27 cellular contexts compared by ENCODE assay signal in genomic region chr2:829047-829446, GRCh38.
DNase-seq lines count a peak whose midpoint lies in the region; ATAC-seq, FAIRE-seq and TF ChIP-seq lines count a peak whose summit lies in the region.
"Had no signal": no experiment of that assay in that cellular context is flagged by ENCODE, and none has a peak within 500 bp of the region (broad histone marks: within the 10 kb centered on the region; RNA-seq: fewer than 3 reads in every experiment).

No MANE protein-coding gene starts in this region.

- H3K27me3 ChIP-seq in H9 (ENCODE audit: insufficient read depth, low read length) = no peaks in the 10 kb centered on the region; the same call in 1 of the 2 replicates
- H3K27me3 ChIP-seq: BE2C, BLaER1 had no signal

- no peak overlapping the region for H2BK15ac ChIP-seq in H9 (ENCODE audit: low read depth, low read length)

- H3K9ac ChIP-seq in H9 (ENCODE audit: extremely low read depth, insufficient read length, low read length) = no peak overlapping the region
- H3K9ac ChIP-seq: BLaER1 had no signal

- H3K4ac ChIP-seq in H9 (ENCODE audit: low read depth, low read length) = no peak overlapping the region

- H2BK5ac ChIP-seq in H9 (ENCODE audit: insufficient read length, low read length) = no peak overlapping the region

- WGBS in H9 (ENCODE audit: extremely low coverage, insufficient read length, low lambda C conversion rate) = no CpG with 5 or more reads among the region's 6 CpGs

- H3K14ac ChIP-seq in H9 (ENCODE audit: insufficient read depth, low read length) = no peak overlapping the region

- H4K8ac ChIP-seq in H9 (replicated peaks; ENCODE audit: insufficient read length, low read depth, low read length) = no peak overlapping the region

- H2AFZ ChIP-seq in H9 (ENCODE audit: low read length) = no peak overlapping the region

- H3K9me3 Mint-ChIP-seq in H9 (no peaks in the 10 kb centered on the region), osteocyte (ENCODE audit: unreplicated experiment) (no peaks in the 10 kb centered on the region)
- H3K9me3 Mint-ChIP-seq: CD4-positive, alpha-beta memory T cell; CD8-positive, alpha-beta memory T cell had no signal

- no peak overlapping the region for H3K18ac ChIP-seq in H9 (ENCODE audit: insufficient read length, low read depth, low read length)

- H3K36me3 Mint-ChIP-seq in H9 (ENCODE audit: insufficient read depth in 1 of 3, low read depth in 3 of 3) = no peaks in the 10 kb centered on the region; a peak in 1 of 7 replicates
- no peaks in the 10 kb centered on the region for H3K36me3 Mint-ChIP-seq in osteocyte (ENCODE audit: unreplicated experiment)
- H3K36me3 Mint-ChIP-seq: CD14-positive monocyte; CD4-positive, alpha-beta memory T cell; CD4-positive, CD25-positive, alpha-beta regulatory T cell; CD8-positive, alpha-beta memory T cell had no signal

- no peak overlapping the region for H3K56ac ChIP-seq in H9 (ENCODE audit: insufficient read length, low read depth, low read length)

- H2BK20ac ChIP-seq in H9 (ENCODE audit: low read depth, low read length, poor library complexity, severe bottlenecking) = no peak overlapping the region

- no peaks in the 10 kb centered on the region for H3K23me2 ChIP-seq in H9 (ENCODE audit: insufficient read length, low read depth, low read length, poor library complexity, severe bottlenecking)

- peak; percentile 38 for FAIRE-seq in HTR-8/SVneo (lab: Jason Lieb, UNC)
- FAIRE-seq: A204.1, GM12878, GM12892, GM18507 had no signal

- H3K4me3 Mint-ChIP-seq in H9 = no peak overlapping the region
- H3K4me3 Mint-ChIP-seq in osteocyte (ENCODE audit: unreplicated experiment) = no peak overlapping the region
- H3K4me3 Mint-ChIP-seq: CD4-positive, alpha-beta memory T cell; CD4-positive, CD25-positive, alpha-beta regulatory T cell had no signal

- no peaks in the 10 kb centered on the region for H3K4me1 ChIP-seq in H9 (ENCODE audit: insufficient read depth, low read length)
- H3K4me1 ChIP-seq: BE2C, BLaER1 had no signal

- no peak overlapping the region for H3K27ac Mint-ChIP-seq in H9
- no peak overlapping the region for H3K27ac Mint-ChIP-seq in osteocyte (ENCODE audit: unreplicated experiment)
- H3K27ac Mint-ChIP-seq: CD4-positive, alpha-beta memory T cell; CD4-positive, CD25-positive, alpha-beta regulatory T cell; CD8-positive, alpha-beta memory T cell had no signal

- DNase-seq in H9 (peak; percentile 18), HTR-8/SVneo (ENCODE audit: insufficient read length, low spot score) (no peak), osteocyte (ENCODE audit: extremely low spot score, unreplicated experiment) (peak; percentile 65), activated gamma-delta T cell treated with Interleukin-2 at 50 U/mL for 16 hours (no peak)
- DNase-seq in activated T-cell treated with anti-CD3 and anti-CD28 coated beads, Interleukin-2, amount 50 U/mL, for 48 hours = no peak
- DNase-seq: 8988T; ACHN; BE2C; C1 segment of cervical spinal cord; CD4-positive, alpha-beta memory T cell; CD4-positive, CD25-positive, alpha-beta regulatory T cell; CD8-positive, alpha-beta memory T cell; COR-L47; DMS 273 treated with DMSO at 0.1 percent for 48 hours; DMS153; DMS53; DMS79; DND-41; EL; GDM1 had no signal

- no peaks in the 10 kb centered on the region for H3K9me3 ChIP-seq in H9 (ENCODE audit: control insufficient read depth, low read depth, low read length)
- H3K9me3 ChIP-seq: BE2C, BLaER1 had no signal

- TF ChIP-seq CTCF in H9 (conservative IDR thresholded peaks at IDR 0.05) (no peak), osteocyte (IDR thresholded peaks at IDR 0.05) (no peak)

- ATAC-seq in HG03520 (IDR thresholded peaks at IDR 0.05; ENCODE audit: unreplicated experiment) = no peak
- ATAC-seq: GM12878 had no signal

- H3T11ph ChIP-seq in H9 (ENCODE audit: low read length) = no peak overlapping the region

- H3K4me1 Mint-ChIP-seq in H9 (peaks cover 32 to 33% of the 10 kb centered on the region in 2 experiments), osteocyte (ENCODE audit: unreplicated experiment) (no peaks in the 10 kb centered on the region)

- H3K27ac ChIP-seq in H9 (ENCODE audit: insufficient read length, low read depth, low read length) = no peak overlapping the region
- H3K27ac ChIP-seq: BLaER1 had no signal

- H2AK5ac ChIP-seq in H9 (ENCODE audit: insufficient read length, low read length) = no peak overlapping the region

- peaks cover 40% of the 10 kb centered on the region for H3K27me3 Mint-ChIP-seq in H9 (ENCODE audit: low read depth)
- no peaks in the 10 kb centered on the region for H3K27me3 Mint-ChIP-seq in osteocyte (ENCODE audit: unreplicated experiment)

- no peaks in the 10 kb centered on the region for H4K20me1 ChIP-seq in H9 (ENCODE audit: control insufficient read depth, insufficient read depth, insufficient read length)
- H4K20me1 ChIP-seq: BLaER1 had no signal

- H4K5ac ChIP-seq in H9 (ENCODE audit: insufficient read length, low read depth, low read length) = no peak overlapping the region

- no peak overlapping the region for H2BK120ac ChIP-seq in H9 (ENCODE audit: low read depth, low read length, poor library complexity, severe bottlenecking)

- H2BK12ac ChIP-seq in H9 (ENCODE audit: insufficient read length, low read depth, low read length) = no peak overlapping the region

- H3K79me2 ChIP-seq in H9 (ENCODE audit: insufficient read depth, low read length) = no peaks in the 10 kb centered on the region

- no peak overlapping the region for H3K23ac ChIP-seq in H9 (ENCODE audit: insufficient read length, low read depth, low read length)

- no peak overlapping the region for H4K91ac ChIP-seq in H9 (ENCODE audit: insufficient read length, low read depth, low read length)

- no peaks in the 10 kb centered on the region for H3K79me1 ChIP-seq in H9 (ENCODE audit: insufficient read depth, low read depth, low read length, poor library complexity, severe bottlenecking)

- H3K4me2 ChIP-seq in H9 (ENCODE audit: insufficient read depth, insufficient read length, low read length) = no peak overlapping the region
- H3K4me2 ChIP-seq: BLaER1 had no signal

Comparison
In these comparisons a context has a peak if more than half of its experiments do, and no peak if none do; other contexts are left out.
1. DNase-seq: peak in H9 (single experiment) and osteocyte (single experiment); none in HTR-8/SVneo (single experiment), activated gamma-delta T cell treated with Interleukin-2 at 50 U/mL for 16 hours (single experiment) and activated T-cell treated with anti-CD3 and anti-CD28 coated beads, Interleukin-2, amount 50 U/mL, for 48 hours (0 of 2).